ENCODE assay signal across 15 cellular contexts in the genomic region with DNA sequence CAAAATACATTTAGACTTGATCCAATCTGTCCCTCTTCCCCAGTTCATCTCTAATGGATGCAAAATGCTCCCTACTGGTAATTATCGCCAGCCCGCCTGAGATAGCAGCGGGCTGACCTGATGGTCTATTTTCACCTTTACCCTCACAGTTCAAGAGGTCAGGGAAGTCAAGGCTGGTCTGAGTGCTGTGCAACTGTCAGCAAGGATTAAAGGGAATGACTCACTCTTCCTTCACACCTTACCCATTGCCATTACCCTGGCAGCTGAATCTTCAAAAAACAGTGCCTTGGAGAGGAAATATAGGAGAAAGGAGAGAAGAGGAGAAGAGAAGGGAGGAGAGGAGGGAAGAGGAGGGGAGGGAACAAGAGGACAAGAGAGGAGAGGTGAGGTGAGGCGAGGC. TPM values are rescaled to one million over a fixed set of nuclear protein-coding genes. Genes with fewer than 3 reads are reported as not detected.
DNase-seq lines count a peak whose midpoint lies in the region; ATAC-seq and TF ChIP-seq lines count a peak whose summit lies in the region.
"Had no signal": no experiment of that assay in that cellular context is flagged by ENCODE, and none has a peak within 500 bp of the region (broad histone marks: within the 10 kb centered on the region; RNA-seq: fewer than 3 reads in every experiment).

No MANE protein-coding gene starts in this region.

- POLR2A ChIA-PET in OCI-LY7 (lab: Charles Lee): no interaction called here

- no peaks in the 10 kb centered on the region for H3K27me3 Mint-ChIP-seq in central memory CD8-positive, alpha-beta T cell

- H3K9me3 Mint-ChIP-seq in central memory CD8-positive, alpha-beta T cell: no peaks in the 10 kb centered on the region

- peaks cover 50% of the 10 kb centered on the region for H3K36me3 Mint-ChIP-seq in central memory CD8-positive, alpha-beta T cell (ENCODE audit: insufficient read depth)

- no TSS peak for BruUV-seq in OCI-LY7 (replicated peaks; lab: Mats Ljungman, UMichigan)

- no peaks in the 10 kb centered on the region for H3K9me3 ChIP-seq in OCI-LY7 (ENCODE audit: low read length)
- H3K9me3 ChIP-seq: vagina had no signal

- H3K4me3 Mint-ChIP-seq in central memory CD8-positive, alpha-beta T cell: peak overlapping the region; percentile 93

- H4K20me1 ChIP-seq in OCI-LY7 (ENCODE audit: insufficient read depth, low read length): no peaks in the 10 kb centered on the region

- no peaks in the 10 kb centered on the region for H3K9me2 ChIP-seq in OCI-LY7 (ENCODE audit: insufficient read depth, low read length)

- peaks cover 91% of the 10 kb centered on the region for H3K4me1 ChIP-seq in OCI-LY7 (ENCODE audit: insufficient read depth, low read length, poor library complexity, severe bottlenecking)
- H3K4me1 ChIP-seq: vagina had no signal

- H3K4me3 ChIP-seq in OCI-LY7 (ENCODE audit: low read depth, low read length, poor library complexity, severe bottlenecking): peak overlapping the region; percentile 74
- H3K4me3 ChIP-seq: vagina had no signal

- peak overlapping the region; percentile 94 for H3K27ac ChIP-seq in OCI-LY7 (ENCODE audit: low read depth, low read length, poor library complexity, severe bottlenecking)
- H3K27ac ChIP-seq: vagina had no signal

- peak overlapping the region; percentile 88 for H3K4me2 ChIP-seq in OCI-LY7 (ENCODE audit: low read length)

- no peak overlapping the region for H2AFZ ChIP-seq in OCI-LY7 (ENCODE audit: low read length)

- intact Hi-C loops in OCI-LY7 (cut with micrococcal nuclease; ENCODE audit: unreplicated experiment): no loop called here

- H3K4me1 Mint-ChIP-seq in central memory CD8-positive, alpha-beta T cell: peaks cover 80% of the 10 kb centered on the region

- H3K79me2 ChIP-seq in OCI-LY7 (ENCODE audit: insufficient read depth, low read depth, low read length): peaks cover 98% of the 10 kb centered on the region

- no peak for TF ChIP-seq CTCF in OCI-LY7 (conservative IDR thresholded peaks at IDR 0.05; ENCODE audit: low read length)

- peak; percentile 61 for DNase-seq in activated CD8-positive, alpha-beta memory T cell treated with anti-CD3 and anti-CD28 coated beads for 24 hours
- DNase-seq in activated CD8-positive, alpha-beta memory T cell treated with anti-CD3 and anti-CD28 coated beads, Interleukin-2, amount 50 U/mL, for 4 hours: no peak
- DNase-seq in OCI-LY7 (ENCODE audit: low spot score): no peak
- no peak for DNase-seq in central memory CD8-positive, alpha-beta T cell (ENCODE audit: low spot score in 2 of 2)
- peak; percentile 26 for DNase-seq in stimulated activated CD8-positive, alpha-beta memory T cell treated with anti-CD3 and anti-CD28 coated beads, Interleukin-4, amount 100 ng/mL, for 48 hours
- no peak for DNase-seq in epidermal melanocyte (ENCODE audit: insufficient read length, low spot score)
- DNase-seq: ACHN, KG1, midbrain, NCI-H187 had no signal

- no peak for ATAC-seq in central memory CD8-positive, alpha-beta T cell (replicated peaks; ENCODE audit: extremely low read depth, poor library complexity, severe bottlenecking)
- ATAC-seq in GM19023 (IDR thresholded peaks at IDR 0.05; ENCODE audit: unreplicated experiment) (no peak), SK-N-SH treated with all-trans-retinoic acid at 6 μM for 48 hours (no peak)

- H3K27ac Mint-ChIP-seq in central memory CD8-positive, alpha-beta T cell (ENCODE audit: low read depth): peak overlapping the region; percentile 87

- CTCF ChIA-PET in OCI-LY7 (lab: Charles Lee; ENCODE audit: unreplicated experiment): no interaction called here

- peaks cover 85% of the 10 kb centered on the region for H3K36me3 ChIP-seq in OCI-LY7 (ENCODE audit: insufficient read depth, low read length)
- H3K36me3 ChIP-seq: vagina had no signal

TF ChIP-seq in SK-N-SH treated with all-trans-retinoic acid at 6 μM for 48 hours, 23 proteins besides CTCF, POLR2A, EP300 and RAD21 (continues in another document):
- TF ChIP-seq, protein P1, sequence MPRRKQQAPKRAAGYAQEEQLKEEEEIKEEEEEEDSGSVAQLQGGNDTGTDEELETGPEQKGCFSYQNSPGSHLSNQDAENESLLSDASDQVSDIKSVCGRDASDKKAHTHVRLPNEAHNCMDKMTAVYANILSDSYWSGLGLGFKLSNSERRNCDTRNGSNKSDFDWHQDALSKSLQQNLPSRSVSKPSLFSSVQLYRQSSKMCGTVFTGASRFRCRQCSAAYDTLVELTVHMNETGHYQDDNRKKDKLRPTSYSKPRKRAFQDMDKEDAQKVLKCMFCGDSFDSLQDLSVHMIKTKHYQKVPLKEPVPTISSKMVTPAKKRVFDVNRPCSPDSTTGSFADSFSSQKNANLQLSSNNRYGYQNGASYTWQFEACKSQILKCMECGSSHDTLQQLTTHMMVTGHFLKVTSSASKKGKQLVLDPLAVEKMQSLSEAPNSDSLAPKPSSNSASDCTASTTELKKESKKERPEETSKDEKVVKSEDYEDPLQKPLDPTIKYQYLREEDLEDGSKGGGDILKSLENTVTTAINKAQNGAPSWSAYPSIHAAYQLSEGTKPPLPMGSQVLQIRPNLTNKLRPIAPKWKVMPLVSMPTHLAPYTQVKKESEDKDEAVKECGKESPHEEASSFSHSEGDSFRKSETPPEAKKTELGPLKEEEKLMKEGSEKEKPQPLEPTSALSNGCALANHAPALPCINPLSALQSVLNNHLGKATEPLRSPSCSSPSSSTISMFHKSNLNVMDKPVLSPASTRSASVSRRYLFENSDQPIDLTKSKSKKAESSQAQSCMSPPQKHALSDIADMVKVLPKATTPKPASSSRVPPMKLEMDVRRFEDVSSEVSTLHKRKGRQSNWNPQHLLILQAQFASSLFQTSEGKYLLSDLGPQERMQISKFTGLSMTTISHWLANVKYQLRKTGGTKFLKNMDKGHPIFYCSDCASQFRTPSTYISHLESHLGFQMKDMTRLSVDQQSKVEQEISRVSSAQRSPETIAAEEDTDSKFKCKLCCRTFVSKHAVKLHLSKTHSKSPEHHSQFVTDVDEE (CRISPR knock-in tag; IDR thresholded peaks at IDR 0.05): no peak
- no peak for TF ChIP-seq ZNF70 (CRISPR knock-in tag; IDR thresholded peaks at IDR 0.05)
- TF ChIP-seq SNAI2 (CRISPR knock-in tag; IDR thresholded peaks at IDR 0.05): no peak
- TF ChIP-seq, protein P2, sequence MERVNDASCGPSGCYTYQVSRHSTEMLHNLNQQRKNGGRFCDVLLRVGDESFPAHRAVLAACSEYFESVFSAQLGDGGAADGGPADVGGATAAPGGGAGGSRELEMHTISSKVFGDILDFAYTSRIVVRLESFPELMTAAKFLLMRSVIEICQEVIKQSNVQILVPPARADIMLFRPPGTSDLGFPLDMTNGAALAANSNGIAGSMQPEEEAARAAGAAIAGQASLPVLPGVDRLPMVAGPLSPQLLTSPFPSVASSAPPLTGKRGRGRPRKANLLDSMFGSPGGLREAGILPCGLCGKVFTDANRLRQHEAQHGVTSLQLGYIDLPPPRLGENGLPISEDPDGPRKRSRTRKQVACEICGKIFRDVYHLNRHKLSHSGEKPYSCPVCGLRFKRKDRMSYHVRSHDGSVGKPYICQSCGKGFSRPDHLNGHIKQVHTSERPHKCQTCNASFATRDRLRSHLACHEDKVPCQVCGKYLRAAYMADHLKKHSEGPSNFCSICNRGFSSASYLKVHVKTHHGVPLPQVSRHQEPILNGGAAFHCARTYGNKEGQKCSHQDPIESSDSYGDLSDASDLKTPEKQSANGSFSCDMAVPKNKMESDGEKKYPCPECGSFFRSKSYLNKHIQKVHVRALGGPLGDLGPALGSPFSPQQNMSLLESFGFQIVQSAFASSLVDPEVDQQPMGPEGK (CRISPR knock-in tag; IDR thresholded peaks at IDR 0.05; ENCODE audit: borderline replicate concordance): no peak
- TF ChIP-seq ZFP3 (CRISPR knock-in tag; IDR thresholded peaks at IDR 0.05): no peak
- no peak for TF ChIP-seq ZNF565 (CRISPR knock-in tag; conservative IDR thresholded peaks at IDR 0.05; ENCODE audit: low read depth)
- no peak for TF ChIP-seq ZFP30 (CRISPR knock-in tag; IDR thresholded peaks at IDR 0.05)
- TF ChIP-seq RARB (CRISPR knock-in tag; IDR thresholded peaks at IDR 0.05): no peak
- no peak for TF ChIP-seq ARNTL (CRISPR knock-in tag; IDR thresholded peaks at IDR 0.05; ENCODE audit: borderline replicate concordance, low read depth)
- no peak for TF ChIP-seq ESRRG (CRISPR knock-in tag; IDR thresholded peaks at IDR 0.05)
- TF ChIP-seq POU6F1 (CRISPR knock-in tag; IDR thresholded peaks at IDR 0.05; ENCODE audit: borderline replicate concordance, low read depth): no peak
- no peak for TF ChIP-seq CREB5 (CRISPR knock-in tag; IDR thresholded peaks at IDR 0.05; ENCODE audit: low read depth)
- no peak for TF ChIP-seq ISL1 (CRISPR knock-in tag; IDR thresholded peaks at IDR 0.05)
- no peak for TF ChIP-seq OSR1 (CRISPR knock-in tag; IDR thresholded peaks at IDR 0.05)
- no peak for TF ChIP-seq TOX (CRISPR knock-in tag; IDR thresholded peaks at IDR 0.05; ENCODE audit: borderline replicate concordance)

RNA-seq across cellular contexts. Expression of gene GRB7, which starts 36.3 kb away (rescaled TPM):
- 0.25 and 0.31 TPM in 2 replicates for total RNA-seq in OCI-LY7 (2014; rRNA removed; shearing (Covaris generic))
- total RNA-seq in OCI-LY7 (2022): not detected in 2 replicates
- total RNA-seq: cerebellum, posterior vena cava had no signal

RNA-seq across cellular contexts. Expression of gene MIEN1, which starts 43.7 kb away (rescaled TPM):
- 77.3 and 89.9 TPM in 2 replicates for total RNA-seq in OCI-LY7 (2014; rRNA removed; shearing (Covaris generic))
- 55.4 and 59.4 TPM in 2 replicates for total RNA-seq in OCI-LY7 (2022)

Comparison
In these comparisons a context has a peak if more than half of its experiments do, and no peak if none do; other contexts are left out.
1. DNase-seq: peak in activated CD8-positive, alpha-beta memory T cell treated with anti-CD3 and anti-CD28 coated beads for 24 hours (single experiment) and stimulated activated CD8-positive, alpha-beta memory T cell treated with anti-CD3 and anti-CD28 coated beads, Interleukin-4, amount 100 ng/mL, for 48 hours (single experiment); none in activated CD8-positive, alpha-beta memory T cell treated with anti-CD3 and anti-CD28 coated beads, Interleukin-2, amount 50 U/mL, for 4 hours (single experiment), OCI-LY7 (single experiment), central memory CD8-positive, alpha-beta T cell (0 of 2) and epidermal melanocyte (single experiment).